8 cellular contexts compared by ENCODE assay signal in genomic region chr19:52961981-52962380, GRCh38. TPM values are rescaled to one million over a fixed set of nuclear protein-coding genes. Genes with fewer than 3 reads are reported as not detected.
DNase-seq lines count a peak whose midpoint lies in the region; TF ChIP-seq lines count a peak whose summit lies in the region.
"Had no signal": no experiment of that assay in that cellular context is flagged by ENCODE, and none has a peak within 500 bp of the region (broad histone marks: within the 10 kb centered on the region; RNA-seq: fewer than 3 reads in every experiment).

No MANE protein-coding gene starts in this region.

- TF ChIP-seq CTCF in HFF-Myc (IDR thresholded peaks at IDR 0.05; ENCODE audit: low read depth, low read length, missing control alignments) = no peak
- TF ChIP-seq CTCF in stomach (IDR thresholded peaks at IDR 0.05) = no peak

- TF ChIP-seq POLR2A in stomach (IDR thresholded peaks at IDR 0.05) = no peak

- H3K27me3 Mint-ChIP-seq in activated CD4-positive, alpha-beta memory T cell treated with anti-CD3 and anti-CD28 coated beads, Interleukin-2, amount 10 ng/mL, durations not matched to agents 7 days and 5 days = no peaks in the 10 kb centered on the region

- intact Hi-C loops in stomach (cut with DNase I; ENCODE audit: low total_unique reads) = no loop called here

- H3K4me1 ChIP-seq in iPS-18a (ENCODE audit: control insufficient read depth, low read depth, low read length) = peaks cover 10% of the 10 kb centered on the region
- H3K4me1 ChIP-seq in stomach = peaks cover 7 to 25% (median 20%) of the 10 kb centered on the region in 4 donors

- no peaks in the 10 kb centered on the region for H3K9me3 ChIP-seq in iPS-18a (ENCODE audit: control insufficient read depth, low read depth, low read length)
- peaks cover 14 to 40% (median 34%) of the 10 kb centered on the region in 4 donors for H3K9me3 ChIP-seq in stomach

- TF ChIP-seq EP300 in stomach (IDR thresholded peaks at IDR 0.05) = no peak

- H3K27me3 ChIP-seq in iPS-18a (ENCODE audit: control insufficient read depth, insufficient read depth, low read length) = no peaks in the 10 kb centered on the region
- no peaks in the 10 kb centered on the region for H3K27me3 ChIP-seq in stomach

- peaks cover 58% of the 10 kb centered on the region for H3K36me3 Mint-ChIP-seq in activated CD4-positive, alpha-beta memory T cell treated with anti-CD3 and anti-CD28 coated beads, Interleukin-2, amount 10 ng/mL, durations not matched to agents 7 days and 5 days (ENCODE audit: low read depth)

- peak overlapping the region; percentile 66 for H3K9ac ChIP-seq in iPS-18a (ENCODE audit: low read length)

- H3K4me1 Mint-ChIP-seq in activated CD4-positive, alpha-beta memory T cell treated with anti-CD3 and anti-CD28 coated beads, Interleukin-2, amount 10 ng/mL, durations not matched to agents 7 days and 5 days = peaks cover 27% of the 10 kb centered on the region

- H3K4me3 Mint-ChIP-seq in activated CD4-positive, alpha-beta memory T cell treated with anti-CD3 and anti-CD28 coated beads, Interleukin-2, amount 10 ng/mL, durations not matched to agents 7 days and 5 days = peak overlapping the region; percentile 96

- CTCF ChIA-PET in activated CD4-positive, alpha-beta memory T cell treated with anti-CD3 and anti-CD28 coated beads, Interleukin-2, amount 10 ng/mL, durations not matched to agents 7 days and 5 days (lab: Charles Lee) = no interaction called here

- H3K9me3 Mint-ChIP-seq in activated CD4-positive, alpha-beta memory T cell treated with anti-CD3 and anti-CD28 coated beads, Interleukin-2, amount 10 ng/mL, durations not matched to agents 7 days and 5 days = peaks cover 48% of the 10 kb centered on the region

- POLR2A ChIA-PET in activated CD4-positive, alpha-beta memory T cell treated with anti-CD3 and anti-CD28 coated beads, Interleukin-2, amount 10 ng/mL, durations not matched to agents 7 days and 5 days (lab: Charles Lee) = interaction anchor here (1.1 to 2.7 kb wide), 4 partner anchors 9 to 143 kb away, joined by 3 to 7 read pairs (median 4); partner anchors contain the start of gene ZNF468

- peak overlapping the region; percentile 85 for H3K27ac Mint-ChIP-seq in activated CD4-positive, alpha-beta memory T cell treated with anti-CD3 and anti-CD28 coated beads, Interleukin-2, amount 10 ng/mL, durations not matched to agents 7 days and 5 days

- 9 to 18% (median 16%) methylated on average over 5 of the region's 5 CpGs for WGBS in stomach, 5 donors

- peak overlapping the region; percentile 62 for H3K4me3 ChIP-seq in HFF-Myc (replicated peaks; ENCODE audit: low read depth, low read length)
- H3K4me3 ChIP-seq in iPS-18a (ENCODE audit: low read length) = peak overlapping the region; percentile 92
- peak overlapping the region; percentile 62 to 80 (median 73) for H3K4me3 ChIP-seq in stomach

- H3K36me3 ChIP-seq in iPS-18a (ENCODE audit: control insufficient read depth, low read depth, low read length) (peaks cover 2% of the 10 kb centered on the region), stomach (peaks cover 13 to 38% (median 33%) of the 10 kb centered on the region in 4 donors)

- H3K27ac ChIP-seq in iPS-18a (ENCODE audit: low read length) (no peak overlapping the region), stomach (peak overlapping the region; percentile 85 to 90 (median 87))

- no peak for DNase-seq in HFF-Myc (ENCODE audit: extremely low read depth, low read depth)
- DNase-seq in activated CD4-positive, alpha-beta memory T cell treated with anti-CD3 and anti-CD28 coated beads, Interleukin-2, amount 10 ng/mL, durations not matched to agents 7 days and 5 days = no peak
- DNase-seq in stomach = no peak
- no peak for DNase-seq in NCI-H2107 (lab: John Stamatoyannopoulos, UW)
- DNase-seq in NCI-H69 (lab: John Stamatoyannopoulos, UW) = no peak
- DNase-seq in D341Med (ENCODE audit: low spot score) = no peak

RNA-seq across cellular contexts. Expression of gene ZNF816, which starts 0.7 kb away (rescaled TPM):
- 10 to 100 TPM; 11.8 to 14.9 TPM for total RNA-seq in activated CD4-positive, alpha-beta memory T cell treated with anti-CD3 and anti-CD28 coated beads, Interleukin-2, amount 10 ng/mL, durations not matched to agents 7 days and 5 days
- 10 to 100 TPM in 4 of 5 donors, 1 to 10 TPM in 1; 2.9 to 41.4 (median 16.9) TPM for total RNA-seq in stomach
- 1 to 10 TPM; 3.2 to 4.0 (median 3.8) TPM for polyA plus RNA-seq in stomach

RNA-seq across cellular contexts. Expression of gene ZNF888, which starts 38.8 kb away (rescaled TPM):
- 1 to 10 TPM; 5.9 to 6.9 TPM for total RNA-seq in activated CD4-positive, alpha-beta memory T cell treated with anti-CD3 and anti-CD28 coated beads, Interleukin-2, amount 10 ng/mL, durations not matched to agents 7 days and 5 days
- total RNA-seq in stomach = 10 to 100 TPM in 2 of 5 donors, 1 to 10 TPM in 2, under 1 TPM in 1; 0.29 to 13.4 (median 9.3) TPM
- 1 to 10 TPM; 2.6 to 5.7 (median 3.9) TPM for polyA plus RNA-seq in stomach

RNA-seq across cellular contexts. Expression of gene ERVV-1, which starts 51.7 kb away (rescaled TPM):
- not detected for total RNA-seq in activated CD4-positive, alpha-beta memory T cell treated with anti-CD3 and anti-CD28 coated beads, Interleukin-2, amount 10 ng/mL, durations not matched to agents 7 days and 5 days
- total RNA-seq in stomach = not detected
- not detected for polyA plus RNA-seq in stomach
- total RNA-seq: activated CD8-positive, alpha-beta memory T cell treated with anti-CD3 and anti-CD28 coated beads for 36 hours had no signal
